9 cellular contexts compared by ENCODE assay signal in genomic region chr1:111988743-111989453, GRCh38. TPM values are rescaled to one million over a fixed set of nuclear protein-coding genes. Genes with fewer than 3 reads are reported as not detected.
DNase-seq lines count a peak whose midpoint lies in the region; ATAC-seq and TF ChIP-seq lines count a peak whose summit lies in the region.
"Had no signal": no experiment of that assay in that cellular context is flagged by ENCODE, and none has a peak within 500 bp of the region (broad histone marks: within the 10 kb centered on the region; RNA-seq: fewer than 3 reads in every experiment).

No MANE protein-coding gene starts in this region.

- H3K27ac Mint-ChIP-seq in activated CD4-positive, alpha-beta memory T cell treated with anti-CD3 and anti-CD28 coated beads, Interleukin-2, amount 10 ng/mL, durations not matched to agents 7 days and 5 days: no peak overlapping the region
- H3K27ac Mint-ChIP-seq: dendritic cell treated with granulocyte-macrophage colony-stimulating factor and Interleukin-4, amounts not matched to agents 40 ng/mL and 50 ng/mL, for 4 days had no signal

- POLR2A ChIA-PET in activated CD4-positive, alpha-beta memory T cell treated with anti-CD3 and anti-CD28 coated beads, Interleukin-2, amount 10 ng/mL, durations not matched to agents 7 days and 5 days (lab: Charles Lee): no interaction called here

- H3K4me1 ChIP-seq in smooth muscle cell (ENCODE audit: low read depth): peaks cover 25% of the 10 kb centered on the region

- peak overlapping the region; percentile 4 for H3K4me3 ChIP-seq in iPS-11a (ENCODE audit: low read depth, low read length)
- peak overlapping the region; percentile 66 for H3K4me3 ChIP-seq in smooth muscle cell

- H3K4me3 Mint-ChIP-seq in activated CD4-positive, alpha-beta memory T cell treated with anti-CD3 and anti-CD28 coated beads, Interleukin-2, amount 10 ng/mL, durations not matched to agents 7 days and 5 days: peak overlapping the region; percentile 27
- H3K4me3 Mint-ChIP-seq: dendritic cell treated with granulocyte-macrophage colony-stimulating factor and Interleukin-4, amounts not matched to agents 40 ng/mL and 50 ng/mL, for 4 days had no signal

- H3K79me2 ChIP-seq in smooth muscle cell (ENCODE audit: low read depth): no peaks in the 10 kb centered on the region

- CTCF ChIA-PET in activated CD4-positive, alpha-beta memory T cell treated with anti-CD3 and anti-CD28 coated beads, Interleukin-2, amount 10 ng/mL, durations not matched to agents 7 days and 5 days (lab: Charles Lee): no interaction called here

- no peaks in the 10 kb centered on the region for H3K36me3 Mint-ChIP-seq in activated CD4-positive, alpha-beta memory T cell treated with anti-CD3 and anti-CD28 coated beads, Interleukin-2, amount 10 ng/mL, durations not matched to agents 7 days and 5 days (ENCODE audit: low read depth)

- H3K9ac ChIP-seq in smooth muscle cell (ENCODE audit: low read depth): no peak overlapping the region

- peaks cover 10% of the 10 kb centered on the region for H3K4me1 Mint-ChIP-seq in activated CD4-positive, alpha-beta memory T cell treated with anti-CD3 and anti-CD28 coated beads, Interleukin-2, amount 10 ng/mL, durations not matched to agents 7 days and 5 days

- ATAC-seq in HG02759 (IDR thresholded peaks at IDR 0.05; ENCODE audit: unreplicated experiment) (peak; percentile 10), HG03520 (IDR thresholded peaks at IDR 0.05; ENCODE audit: unreplicated experiment) (no peak), HG03565 (IDR thresholded peaks at IDR 0.05; ENCODE audit: unreplicated experiment) (no peak)

- 7% methylated on average over 40 of the region's 51 CpGs for WGBS in smooth muscle cell (ENCODE audit: low lambda C conversion rate)

- no peaks in the 10 kb centered on the region for H3F3A ChIP-seq in smooth muscle cell (ENCODE audit: low read depth)

- no peaks in the 10 kb centered on the region for H4K20me1 ChIP-seq in smooth muscle cell (ENCODE audit: low read depth)

- TF ChIP-seq CTCF in smooth muscle cell (IDR thresholded peaks at IDR 0.05; ENCODE audit: borderline replicate concordance, insufficient read depth, poor library complexity, severe bottlenecking): no peak

- H3K9me3 Mint-ChIP-seq in activated CD4-positive, alpha-beta memory T cell treated with anti-CD3 and anti-CD28 coated beads, Interleukin-2, amount 10 ng/mL, durations not matched to agents 7 days and 5 days: no peaks in the 10 kb centered on the region
- H3K9me3 Mint-ChIP-seq: dendritic cell treated with granulocyte-macrophage colony-stimulating factor and Interleukin-4, amounts not matched to agents 40 ng/mL and 50 ng/mL, for 4 days had no signal

- H3K27ac ChIP-seq in smooth muscle cell (ENCODE audit: low read depth): no peak overlapping the region

- no peaks in the 10 kb centered on the region for H3K9me3 ChIP-seq in smooth muscle cell (replicated peaks; ENCODE audit: low read depth)

- H2AFZ ChIP-seq in smooth muscle cell (ENCODE audit: low read depth): no peak overlapping the region

- H3K4me2 ChIP-seq in smooth muscle cell: peak overlapping the region; percentile 99

- no peak for DNase-seq in activated CD4-positive, alpha-beta memory T cell treated with anti-CD3 and anti-CD28 coated beads, Interleukin-2, amount 10 ng/mL, durations not matched to agents 7 days and 5 days
- no peak for DNase-seq in smooth muscle cell (lab: John Stamatoyannopoulos, UW; ENCODE audit: unreplicated experiment)
- DNase-seq in activated gamma-delta T cell treated with Interleukin-2 at 50 U/mL for 16 hours: no peak
- DNase-seq in DMS114 treated with DMSO at 0.1 percent for 48 hours (lab: John Stamatoyannopoulos, UW; ENCODE audit: unreplicated experiment): no peak

- peaks cover 39% of the 10 kb centered on the region for H3K27me3 ChIP-seq in smooth muscle cell (ENCODE audit: low read depth)

- no peaks in the 10 kb centered on the region for H3K36me3 ChIP-seq in smooth muscle cell (ENCODE audit: low read depth)

- peaks cover 64% of the 10 kb centered on the region for H3K27me3 Mint-ChIP-seq in activated CD4-positive, alpha-beta memory T cell treated with anti-CD3 and anti-CD28 coated beads, Interleukin-2, amount 10 ng/mL, durations not matched to agents 7 days and 5 days

RNA-seq across cellular contexts. Expression of gene KCND3, which starts 0.6 kb away (rescaled TPM):
- not detected for total RNA-seq in activated CD4-positive, alpha-beta memory T cell treated with anti-CD3 and anti-CD28 coated beads, Interleukin-2, amount 10 ng/mL, durations not matched to agents 7 days and 5 days
- total RNA-seq in smooth muscle cell: 2.2 and 3.6 TPM in 2 replicates
- 0.84 and 0.97 TPM in 2 replicates for polyA plus RNA-seq in smooth muscle cell
